Comparison of ENCODE assay signal across 13 cellular contexts in the genomic region with DNA sequence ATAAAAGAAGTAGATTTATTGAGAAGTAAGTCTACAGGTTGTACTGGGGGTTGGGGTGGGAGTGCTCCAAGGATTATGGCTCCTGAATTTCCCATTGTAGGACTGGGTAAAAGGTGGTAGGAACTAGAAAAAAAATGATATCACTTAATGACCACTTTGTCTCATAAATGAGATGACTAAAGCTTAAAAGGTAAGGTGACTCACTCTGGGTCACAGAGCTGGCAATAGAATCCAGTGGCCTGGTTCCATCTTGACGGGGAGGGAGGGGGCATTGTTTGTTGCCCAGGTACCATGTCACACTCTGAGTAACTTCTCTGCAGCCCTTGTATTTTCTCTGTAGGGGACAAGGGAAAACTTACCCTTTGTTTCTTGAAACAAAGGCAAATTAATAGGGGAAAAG.
A peak's percentile ranks its signal among the peaks of the same experiment; 100 is the strongest.
DNase-seq lines count a peak whose midpoint lies in the region; FAIRE-seq and TF ChIP-seq lines count a peak whose summit lies in the region.
"Had no signal": no experiment of that assay in that cellular context is flagged by ENCODE, and none has a peak within 500 bp of the region (broad histone marks: within the 10 kb centered on the region; RNA-seq: fewer than 3 reads in every experiment).

No MANE protein-coding gene starts in this region.

- TF ChIP-seq CTCF in PC-9 (conservative IDR thresholded peaks at IDR 0.05): no peak
- no peak for TF ChIP-seq CTCF in endothelial cell of umbilical vein (IDR thresholded peaks at IDR 0.05; ENCODE audit: extremely low read depth in 1 of 2, insufficient read depth in 1 of 2, low read depth in 1 of 2, low read length in 2 of 2)
- no peak for TF ChIP-seq CTCF in GM13977 (IDR thresholded peaks at IDR 0.05; ENCODE audit: extremely low read depth, insufficient read depth, missing control alignments)

- dilution Hi-C loops in endothelial cell of umbilical vein (cut with MboI; ENCODE audit: extremely low pct_ligation_motif_present, low sequenced_read_pairs): no loop called here

- peak; percentile 37 for DNase-seq in stimulated activated CD4-positive, alpha-beta T cell treated with anti-CD3 and anti-CD28 coated beads, Interleukin-15, amount 100 ng/mL, for 24 hours
- DNase-seq in stimulated activated CD4-positive, alpha-beta T cell treated with anti-CD3 and anti-CD28 coated beads, Interleukin-2, amount 100 ng/mL, for 48 hours: no peak
- DNase-seq in PC-9: peak; percentile 48 to 81
- no peak for DNase-seq in endothelial cell of umbilical vein (ENCODE audit: low read depth, low spot score)
- DNase-seq in urothelium cell line (ENCODE audit: low spot score): peak; percentile 71
- no peak for DNase-seq in effector CD4-positive, alpha-beta T cell
- DNase-seq in GM13977 (ENCODE audit: low spot score): no peak
- no peak for DNase-seq in HTR-8/SVneo (ENCODE audit: insufficient read length, low spot score)
- DNase-seq: retina, trophoblast cell had no signal

- CTCF ChIA-PET in PC-9 (lab: Charles Lee) (no interaction called here), endothelial cell of umbilical vein (lab: Charles Lee) (interaction anchor here (1.5 kb wide), 1 partner anchor 48 kb away, joined by 3 read pairs; no protein-coding TSS in a partner anchor)

- FAIRE-seq in endothelial cell of umbilical vein (lab: Jason Lieb, UNC): no peak
- FAIRE-seq in urothelium cell line (lab: Jason Lieb, UNC): no peak
- FAIRE-seq in HTR-8/SVneo (lab: Jason Lieb, UNC): no peak
- FAIRE-seq: H1 had no signal

- no peaks in the 10 kb centered on the region for H3K9me2 ChIP-seq in PC-9 (ENCODE audit: insufficient read depth)

- in situ Hi-C loops in GM13977 (cut with MboI; ENCODE audit: low pct_unique_long_range_greater_than_20kb, low sequenced_read_pairs, unreplicated experiment): no loop called here

- H3K36me3 ChIP-seq in PC-9 (ENCODE audit: low read depth) (no peaks in the 10 kb centered on the region), endothelial cell of umbilical vein (ENCODE audit: control insufficient read depth in 2 of 2, extremely low read depth in 1 of 2, insufficient read depth in 2 of 2, low read length in 2 of 2) (no peaks in the 10 kb centered on the region)

- H3K27me3 ChIP-seq in PC-9 (ENCODE audit: insufficient read depth, low read depth) (no peaks in the 10 kb centered on the region), endothelial cell of umbilical vein (ENCODE audit: control insufficient read depth in 2 of 2, insufficient read depth in 2 of 2, low read length in 2 of 2) (peaks cover 0 to 3% of the 10 kb centered on the region in 2 experiments)
- H3K27me3 ChIP-seq: BLaER1 treated with 17β-estradiol and CSF1 and Interleukin-3, amounts not matched to agents 10 nM and 100 nM had no signal

- H4K20me1 ChIP-seq in PC-9 (ENCODE audit: insufficient read depth): no peaks in the 10 kb centered on the region
- no peaks in the 10 kb centered on the region for H4K20me1 ChIP-seq in endothelial cell of umbilical vein (replicated peaks; ENCODE audit: control insufficient read depth, extremely low read depth, insufficient read depth, low read length)
- H4K20me1 ChIP-seq: BLaER1 treated with 17β-estradiol and CSF1 and Interleukin-3, amounts not matched to agents 10 nM and 100 nM had no signal

- intact Hi-C loops in PC-9 (cut with micrococcal nuclease; ENCODE audit: unreplicated experiment) (no loop called here), endothelial cell of umbilical vein (cut with micrococcal nuclease) (no loop called here)

- H3K9me3 ChIP-seq in PC-9 (ENCODE audit: insufficient read depth, low read depth) (no peaks in the 10 kb centered on the region), endothelial cell of umbilical vein (replicated peaks; ENCODE audit: control insufficient read depth, insufficient read depth, low read length) (peaks cover 2% of the 10 kb centered on the region)

- no peak overlapping the region for H3K9ac ChIP-seq in endothelial cell of umbilical vein (replicated peaks; ENCODE audit: extremely low read depth, insufficient read depth, low read length)
- H3K9ac ChIP-seq: BLaER1 treated with 17β-estradiol and CSF1 and Interleukin-3, amounts not matched to agents 10 nM and 100 nM; KMS-11 had no signal

- POLR2A ChIA-PET in PC-9 (lab: Charles Lee; ENCODE audit: unreplicated experiment) (interaction anchor here (0.6 kb wide), 1 partner anchor 15 kb away, joined by 9 read pairs; no protein-coding TSS in a partner anchor), endothelial cell of umbilical vein (lab: Charles Lee) (no interaction called here)

- BruUV-seq in PC-9 (replicated peaks; lab: Mats Ljungman, UMichigan) (no TSS peak), endothelial cell of umbilical vein (replicated peaks; lab: Mats Ljungman, UMichigan) (no TSS peak)

- H3K27ac ChIP-seq in PC-9 (peak overlapping the region; percentile 24; the same call in 1 of the 2 replicates), endothelial cell of umbilical vein (ENCODE audit: insufficient read depth, low read depth, low read length) (no peak overlapping the region)
- H3K27ac ChIP-seq: BLaER1 treated with 17β-estradiol and CSF1 and Interleukin-3, amounts not matched to agents 10 nM and 100 nM; KMS-11 had no signal

- H3K4me3 ChIP-seq in PC-9: no peak overlapping the region
- no peak overlapping the region for H3K4me3 ChIP-seq in endothelial cell of umbilical vein (replicated peaks in 1 of 3; ENCODE audit: insufficient read depth in 1 of 3, low read depth in 1 of 3, low read length in 3 of 3)
- H3K4me3 ChIP-seq: BLaER1 treated with 17β-estradiol and CSF1 and Interleukin-3, amounts not matched to agents 10 nM and 100 nM had no signal

- no peak overlapping the region for H2AFZ ChIP-seq in PC-9
- no peak overlapping the region for H2AFZ ChIP-seq in endothelial cell of umbilical vein (ENCODE audit: low read depth, low read length)

- H3K79me2 ChIP-seq in PC-9 (ENCODE audit: low read depth) (no peaks in the 10 kb centered on the region), endothelial cell of umbilical vein (ENCODE audit: control insufficient read depth, insufficient read depth, low read length) (no peaks in the 10 kb centered on the region)

- H3K9me1 ChIP-seq in endothelial cell of umbilical vein (replicated peaks; ENCODE audit: control insufficient read depth, extremely low read depth, insufficient read depth, low read length): no peaks in the 10 kb centered on the region

- H3K4me2 ChIP-seq in PC-9 (peak overlapping the region; percentile 18; the same call in 1 of the 2 replicates), endothelial cell of umbilical vein (ENCODE audit: insufficient read depth, low read length) (no peak overlapping the region)
- H3K4me2 ChIP-seq: KMS-11 had no signal

- H3F3A ChIP-seq in PC-9 (ENCODE audit: insufficient read depth, low read depth): peaks cover 15% of the 10 kb centered on the region; the same call in 1 of the 2 replicates

- TF ChIP-seq POLR2A in endothelial cell of umbilical vein (IDR thresholded peaks at IDR 0.05; ENCODE audit: low read depth, low read length): no peak

- H3K4me1 ChIP-seq in PC-9 (replicated peaks; ENCODE audit: insufficient read depth): peaks cover 28% of the 10 kb centered on the region
- H3K4me1 ChIP-seq in endothelial cell of umbilical vein (ENCODE audit: control insufficient read depth, extremely low read depth, insufficient read depth, low read length): no peaks in the 10 kb centered on the region

TF ChIP-seq in endothelial cell of umbilical vein, 7 proteins besides CTCF, POLR2A, EP300 and RAD21:
- TF ChIP-seq, protein P1, sequence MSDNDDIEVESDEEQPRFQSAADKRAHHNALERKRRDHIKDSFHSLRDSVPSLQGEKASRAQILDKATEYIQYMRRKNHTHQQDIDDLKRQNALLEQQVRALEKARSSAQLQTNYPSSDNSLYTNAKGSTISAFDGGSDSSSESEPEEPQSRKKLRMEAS (IDR thresholded peaks at IDR 0.05; ENCODE audit: insufficient read depth, insufficient read length): no peak
- no peak for TF ChIP-seq EZH2 (IDR thresholded peaks at IDR 0.05; ENCODE audit: borderline replicate concordance, low read depth, low read length, severe bottlenecking)
- TF ChIP-seq POLR2AphosphoS5 (IDR thresholded peaks at IDR 0.05; ENCODE audit: insufficient read depth, low read depth, low read length): no peak
- TF ChIP-seq MYC (IDR thresholded peaks at IDR 0.05; ENCODE audit: low read depth, low read length): no peak
- TF ChIP-seq GATA2 (IDR thresholded peaks at IDR 0.05; ENCODE audit: insufficient read depth, insufficient read length, low read depth, low read length): no peak
- peak; percentile 37 for TF ChIP-seq FOS (IDR thresholded peaks at IDR 0.05; ENCODE audit: borderline replicate concordance, insufficient read depth, low read length)
- TF ChIP-seq JUN (IDR thresholded peaks at IDR 0.05; ENCODE audit: borderline replicate concordance, insufficient read depth, insufficient read length, low read depth): peak; percentile 13

Comparison
In these comparisons a context has a peak if more than half of its experiments do, and no peak if none do; other contexts are left out.
1. DNase-seq: peak in stimulated activated CD4-positive, alpha-beta T cell treated with anti-CD3 and anti-CD28 coated beads, Interleukin-15, amount 100 ng/mL, for 24 hours (single experiment), PC-9 (2 of 2) and urothelium cell line (single experiment); none in stimulated activated CD4-positive, alpha-beta T cell treated with anti-CD3 and anti-CD28 coated beads, Interleukin-2, amount 100 ng/mL, for 48 hours (0 of 2), endothelial cell of umbilical vein (single experiment), effector CD4-positive, alpha-beta T cell (single experiment), GM13977 (single experiment) and HTR-8/SVneo (single experiment).